Comparison of ENCODE assay signal across 2 cellular contexts in the genomic region with DNA sequence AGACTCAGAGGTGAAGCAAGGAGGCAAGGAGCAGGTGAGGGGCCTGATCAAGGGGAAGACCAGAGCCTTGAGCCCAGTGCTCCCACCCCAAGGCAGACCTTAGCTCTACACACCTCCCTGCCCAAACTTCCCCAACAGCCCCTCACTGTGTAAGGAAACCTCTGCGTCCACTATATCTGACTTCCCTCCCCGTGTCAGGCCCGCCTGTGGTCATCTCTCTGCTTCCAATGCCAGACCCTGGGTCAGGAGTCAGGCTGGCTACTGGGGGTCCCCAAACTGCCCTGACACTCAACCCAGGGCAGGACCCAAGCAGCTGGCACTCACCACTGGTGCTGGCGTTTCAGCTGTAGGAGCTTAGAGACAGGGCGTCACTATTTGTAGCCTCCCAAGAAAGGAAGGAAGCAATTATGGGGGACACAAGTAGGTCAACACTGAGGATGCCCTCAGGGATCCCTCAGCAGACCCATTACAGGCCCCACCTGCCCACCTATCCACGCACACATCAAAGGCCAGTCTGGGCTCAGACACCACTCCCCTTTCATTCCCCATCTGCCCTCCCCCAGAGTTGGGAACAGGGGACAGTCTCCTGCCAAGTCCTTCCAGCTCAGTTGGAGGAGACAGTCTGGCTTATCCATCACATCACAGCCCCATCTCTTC.
A peak's percentile ranks its signal among the peaks of the same experiment; 100 is the strongest.
TF ChIP-seq lines count a peak whose summit lies in the region.

No MANE protein-coding gene starts in this region.

TF ChIP-seq in A549, 52 proteins besides CTCF, POLR2A, EP300 and RAD21:
- TF ChIP-seq HDAC2 (IDR thresholded peaks at IDR 0.05) (no peak), ESRRA (IDR thresholded peaks at IDR 0.05; ENCODE audit: borderline replicate concordance, low read length) (no peak), NR3C1 (IDR thresholded peaks at IDR 0.05) (no peak), ZSCAN20 (CRISPR knock-in tag; IDR thresholded peaks at IDR 0.05) (no peak), GATA3 (IDR thresholded peaks at IDR 0.05; ENCODE audit: borderline replicate concordance) (no peak), NPAS2 (CRISPR knock-in tag; IDR thresholded peaks at IDR 0.05; ENCODE audit: borderline replicate concordance) (no peak), CBX8 (IDR thresholded peaks at IDR 0.05) (no peak), MAFK (IDR thresholded peaks at IDR 0.05; ENCODE audit: partially characterized antibody) (no peak), KDM5A (IDR thresholded peaks at IDR 0.05) (no peak), POLR2AphosphoS2 (conservative IDR thresholded peaks at IDR 0.05; ENCODE audit: low read length) (no peak), BHLHE40 (IDR thresholded peaks at IDR 0.05; ENCODE audit: low read depth, low read length) (no peak), RNF2 (IDR thresholded peaks at IDR 0.05; ENCODE audit: borderline replicate concordance, low read depth) (no peak)
TF ChIP-seq in A549: peak in this region for 0.

TF ChIP-seq in HEK293, 187 proteins besides CTCF, POLR2A, EP300 and RAD21:
- TF ChIP-seq ZBTB20 (tag by site-specific recombination; IDR thresholded peaks at IDR 0.05) (no peak), ZNF133 (tag by site-specific recombination; IDR thresholded peaks at IDR 0.05) (no peak), ZBTB8A (tag by site-specific recombination; IDR thresholded peaks at IDR 0.05) (no peak), GLIS1 (tag by site-specific recombination; IDR thresholded peaks at IDR 0.05) (0 out of 2 replicates have a peak, but pooled peaks have one; percentile 38), ZNF624 (tag by site-specific recombination; IDR thresholded peaks at IDR 0.05) (no peak), ZNF530 (tag by site-specific recombination; IDR thresholded peaks at IDR 0.05; ENCODE audit: low read depth) (no peak)
- TF ChIP-seq, protein P1, sequence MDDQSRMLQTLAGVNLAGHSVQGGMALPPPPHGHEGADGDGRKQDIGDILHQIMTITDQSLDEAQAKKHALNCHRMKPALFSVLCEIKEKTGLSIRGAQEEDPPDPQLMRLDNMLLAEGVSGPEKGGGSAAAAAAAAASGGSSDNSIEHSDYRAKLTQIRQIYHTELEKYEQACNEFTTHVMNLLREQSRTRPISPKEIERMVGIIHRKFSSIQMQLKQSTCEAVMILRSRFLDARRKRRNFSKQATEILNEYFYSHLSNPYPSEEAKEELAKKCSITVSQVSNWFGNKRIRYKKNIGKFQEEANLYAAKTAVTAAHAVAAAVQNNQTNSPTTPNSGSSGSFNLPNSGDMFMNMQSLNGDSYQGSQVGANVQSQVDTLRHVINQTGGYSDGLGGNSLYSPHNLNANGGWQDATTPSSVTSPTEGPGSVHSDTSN (CRISPR knock-in tag; IDR thresholded peaks at IDR 0.05): no peak
- TF ChIP-seq, protein P2, sequence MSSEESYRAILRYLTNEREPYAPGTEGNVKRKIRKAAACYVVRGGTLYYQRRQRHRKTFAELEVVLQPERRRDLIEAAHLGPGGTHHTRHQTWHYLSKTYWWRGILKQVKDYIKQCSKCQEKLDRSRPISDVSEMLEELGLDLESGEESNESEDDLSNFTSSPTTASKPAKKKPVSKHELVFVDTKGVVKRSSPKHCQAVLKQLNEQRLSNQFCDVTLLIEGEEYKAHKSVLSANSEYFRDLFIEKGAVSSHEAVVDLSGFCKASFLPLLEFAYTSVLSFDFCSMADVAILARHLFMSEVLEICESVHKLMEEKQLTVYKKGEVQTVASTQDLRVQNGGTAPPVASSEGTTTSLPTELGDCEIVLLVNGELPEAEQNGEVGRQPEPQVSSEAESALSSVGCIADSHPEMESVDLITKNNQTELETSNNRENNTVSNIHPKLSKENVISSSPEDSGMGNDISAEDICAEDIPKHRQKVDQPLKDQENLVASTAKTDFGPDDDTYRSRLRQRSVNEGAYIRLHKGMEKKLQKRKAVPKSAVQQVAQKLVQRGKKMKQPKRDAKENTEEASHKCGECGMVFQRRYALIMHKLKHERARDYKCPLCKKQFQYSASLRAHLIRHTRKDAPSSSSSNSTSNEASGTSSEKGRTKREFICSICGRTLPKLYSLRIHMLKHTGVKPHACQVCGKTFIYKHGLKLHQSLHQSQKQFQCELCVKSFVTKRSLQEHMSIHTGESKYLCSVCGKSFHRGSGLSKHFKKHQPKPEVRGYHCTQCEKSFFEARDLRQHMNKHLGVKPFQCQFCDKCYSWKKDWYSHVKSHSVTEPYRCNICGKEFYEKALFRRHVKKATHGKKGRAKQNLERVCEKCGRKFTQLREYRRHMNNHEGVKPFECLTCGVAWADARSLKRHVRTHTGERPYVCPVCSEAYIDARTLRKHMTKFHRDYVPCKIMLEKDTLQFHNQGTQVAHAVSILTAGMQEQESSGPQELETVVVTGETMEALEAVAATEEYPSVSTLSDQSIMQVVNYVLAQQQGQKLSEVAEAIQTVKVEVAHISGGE (tag by site-specific recombination; conservative IDR thresholded peaks at IDR 0.05; ENCODE audit: low read depth): 0 out of 2 replicates have a peak, but pooled peaks have one; percentile 18
- TF ChIP-seq, protein P3, sequence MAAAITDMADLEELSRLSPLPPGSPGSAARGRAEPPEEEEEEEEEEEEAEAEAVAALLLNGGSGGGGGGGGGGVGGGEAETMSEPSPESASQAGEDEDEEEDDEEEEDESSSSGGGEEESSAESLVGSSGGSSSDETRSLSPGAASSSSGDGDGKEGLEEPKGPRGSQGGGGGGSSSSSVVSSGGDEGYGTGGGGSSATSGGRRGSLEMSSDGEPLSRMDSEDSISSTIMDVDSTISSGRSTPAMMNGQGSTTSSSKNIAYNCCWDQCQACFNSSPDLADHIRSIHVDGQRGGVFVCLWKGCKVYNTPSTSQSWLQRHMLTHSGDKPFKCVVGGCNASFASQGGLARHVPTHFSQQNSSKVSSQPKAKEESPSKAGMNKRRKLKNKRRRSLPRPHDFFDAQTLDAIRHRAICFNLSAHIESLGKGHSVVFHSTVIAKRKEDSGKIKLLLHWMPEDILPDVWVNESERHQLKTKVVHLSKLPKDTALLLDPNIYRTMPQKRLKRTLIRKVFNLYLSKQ (tag by site-specific recombination; IDR thresholded peaks at IDR 0.05; ENCODE audit: borderline replicate concordance): no peak
- TF ChIP-seq, protein P4, sequence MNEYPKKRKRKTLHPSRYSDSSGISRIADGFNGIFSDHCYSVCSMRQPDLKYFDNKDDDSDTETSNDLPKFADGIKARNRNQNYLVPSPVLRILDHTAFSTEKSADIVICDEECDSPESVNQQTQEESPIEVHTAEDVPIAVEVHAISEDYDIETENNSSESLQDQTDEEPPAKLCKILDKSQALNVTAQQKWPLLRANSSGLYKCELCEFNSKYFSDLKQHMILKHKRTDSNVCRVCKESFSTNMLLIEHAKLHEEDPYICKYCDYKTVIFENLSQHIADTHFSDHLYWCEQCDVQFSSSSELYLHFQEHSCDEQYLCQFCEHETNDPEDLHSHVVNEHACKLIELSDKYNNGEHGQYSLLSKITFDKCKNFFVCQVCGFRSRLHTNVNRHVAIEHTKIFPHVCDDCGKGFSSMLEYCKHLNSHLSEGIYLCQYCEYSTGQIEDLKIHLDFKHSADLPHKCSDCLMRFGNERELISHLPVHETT (tag by site-specific recombination; IDR thresholded peaks at IDR 0.05): no peak
- TF ChIP-seq, protein P5, sequence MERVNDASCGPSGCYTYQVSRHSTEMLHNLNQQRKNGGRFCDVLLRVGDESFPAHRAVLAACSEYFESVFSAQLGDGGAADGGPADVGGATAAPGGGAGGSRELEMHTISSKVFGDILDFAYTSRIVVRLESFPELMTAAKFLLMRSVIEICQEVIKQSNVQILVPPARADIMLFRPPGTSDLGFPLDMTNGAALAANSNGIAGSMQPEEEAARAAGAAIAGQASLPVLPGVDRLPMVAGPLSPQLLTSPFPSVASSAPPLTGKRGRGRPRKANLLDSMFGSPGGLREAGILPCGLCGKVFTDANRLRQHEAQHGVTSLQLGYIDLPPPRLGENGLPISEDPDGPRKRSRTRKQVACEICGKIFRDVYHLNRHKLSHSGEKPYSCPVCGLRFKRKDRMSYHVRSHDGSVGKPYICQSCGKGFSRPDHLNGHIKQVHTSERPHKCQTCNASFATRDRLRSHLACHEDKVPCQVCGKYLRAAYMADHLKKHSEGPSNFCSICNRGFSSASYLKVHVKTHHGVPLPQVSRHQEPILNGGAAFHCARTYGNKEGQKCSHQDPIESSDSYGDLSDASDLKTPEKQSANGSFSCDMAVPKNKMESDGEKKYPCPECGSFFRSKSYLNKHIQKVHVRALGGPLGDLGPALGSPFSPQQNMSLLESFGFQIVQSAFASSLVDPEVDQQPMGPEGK (tag by site-specific recombination; IDR thresholded peaks at IDR 0.05): no peak
